In genomic region chr1:98794196-98794886, GRCh38 we compare ENCODE assay signal across 8 cellular contexts.
DNase-seq lines count a peak whose midpoint lies in the region; ATAC-seq and TF ChIP-seq lines count a peak whose summit lies in the region.

No MANE protein-coding gene starts in this region.

- DNase-seq in DMS153 treated with DMSO at 0.1 percent for 48 hours (lab: John Stamatoyannopoulos, UW; ENCODE audit: unreplicated experiment) (peak; percentile 58), NCI-H82 (lab: John Stamatoyannopoulos, UW) (peak; percentile 89), esophagus squamous epithelium (lab: John Stamatoyannopoulos, UW) (no peak), neural progenitor cell (ENCODE audit: low spot score) (peak; percentile 72), uterus (peak in 1 of 2 donors; percentile 14)
- DNase-seq in activated CD8-positive, alpha-beta memory T cell treated with anti-CD3 and anti-CD28 coated beads for 4 hours (ENCODE audit: low read depth in 2 of 2), result peak; percentile 2 to 10

- peaks cover 2% of the 10 kb centered on the region for H3K27me3 Mint-ChIP-seq in neural progenitor cell (ENCODE audit: insufficient read depth, low read depth)

- H3K9me3 ChIP-seq in esophagus squamous epithelium, result no peaks in the 10 kb centered on the region
- no peaks in the 10 kb centered on the region for H3K9me3 ChIP-seq in neural progenitor cell (ENCODE audit: low read depth)
- no peaks in the 10 kb centered on the region for H3K9me3 ChIP-seq in uterus

- peaks cover 7% of the 10 kb centered on the region for H3K4me1 Mint-ChIP-seq in neural progenitor cell

- H2AFZ ChIP-seq in neural progenitor cell (replicated peaks), result peak overlapping the region; percentile 52

- intact Hi-C loops in esophagus squamous epithelium (cut with DNase I) (no loop called here), uterus (cut with DNase I; ENCODE audit: low total_unique reads) (no loop called here)

- H3K4me2 ChIP-seq in neural progenitor cell, result no peak overlapping the region

- H3K9me3 Mint-ChIP-seq in neural progenitor cell, result no peaks in the 10 kb centered on the region

- no peaks in the 10 kb centered on the region for H3K4me1 ChIP-seq in esophagus squamous epithelium
- H3K4me1 ChIP-seq in neural progenitor cell, result no peaks in the 10 kb centered on the region
- H3K4me1 ChIP-seq in uterus, result no peaks in the 10 kb centered on the region

- H3K79me2 ChIP-seq in neural progenitor cell (ENCODE audit: low read depth), result no peaks in the 10 kb centered on the region

- no peak overlapping the region for H3K4me3 Mint-ChIP-seq in neural progenitor cell

- no peaks in the 10 kb centered on the region for H4K20me1 ChIP-seq in neural progenitor cell (ENCODE audit: low read depth)

- H3K4me3 ChIP-seq in esophagus squamous epithelium, result no peak overlapping the region
- no peak overlapping the region for H3K4me3 ChIP-seq in neural progenitor cell
- H3K4me3 ChIP-seq in uterus, result no peak overlapping the region

- TF ChIP-seq CTCF in esophagus squamous epithelium (IDR thresholded peaks at IDR 0.05), result peak; percentile 35 to 71 (median 58)
- TF ChIP-seq CTCF in neural progenitor cell (IDR thresholded peaks at IDR 0.05), result peak; percentile 86
- TF ChIP-seq CTCF in uterus (IDR thresholded peaks at IDR 0.05), result peak; percentile 20 to 50 (median 40)

- H3K9ac ChIP-seq in neural progenitor cell, result no peak overlapping the region

- WGBS in esophagus squamous epithelium, 2 donors, result 21 to 22% methylated on average over 3 of the region's 3 CpGs

- no peaks in the 10 kb centered on the region for H3K36me3 Mint-ChIP-seq in neural progenitor cell

- H3K27ac ChIP-seq in esophagus squamous epithelium, result no peak overlapping the region
- H3K27ac ChIP-seq in neural progenitor cell, result no peak overlapping the region
- no peak overlapping the region for H3K27ac ChIP-seq in uterus

- no peaks in the 10 kb centered on the region for H3K27me3 ChIP-seq in esophagus squamous epithelium
- no peaks in the 10 kb centered on the region for H3K27me3 ChIP-seq in neural progenitor cell
- no peaks in the 10 kb centered on the region for H3K27me3 ChIP-seq in uterus

- no peak overlapping the region for H3K27ac Mint-ChIP-seq in neural progenitor cell

- ATAC-seq in GM19452 (IDR thresholded peaks at IDR 0.05; ENCODE audit: unreplicated experiment), result peak; percentile 98
- ATAC-seq in HG03442 (IDR thresholded peaks at IDR 0.05; ENCODE audit: unreplicated experiment), result peak; percentile 99

- H3F3A ChIP-seq in neural progenitor cell (ENCODE audit: low read depth), result no peaks in the 10 kb centered on the region

- H3K36me3 ChIP-seq in esophagus squamous epithelium (no peaks in the 10 kb centered on the region), neural progenitor cell (no peaks in the 10 kb centered on the region), uterus (no peaks in the 10 kb centered on the region)

- TF ChIP-seq POLR2A in esophagus squamous epithelium (IDR thresholded peaks at IDR 0.05) (no peak), uterus (IDR thresholded peaks at IDR 0.05) (no peak)
